9 cellular contexts compared by ENCODE assay signal in the genomic region with DNA sequence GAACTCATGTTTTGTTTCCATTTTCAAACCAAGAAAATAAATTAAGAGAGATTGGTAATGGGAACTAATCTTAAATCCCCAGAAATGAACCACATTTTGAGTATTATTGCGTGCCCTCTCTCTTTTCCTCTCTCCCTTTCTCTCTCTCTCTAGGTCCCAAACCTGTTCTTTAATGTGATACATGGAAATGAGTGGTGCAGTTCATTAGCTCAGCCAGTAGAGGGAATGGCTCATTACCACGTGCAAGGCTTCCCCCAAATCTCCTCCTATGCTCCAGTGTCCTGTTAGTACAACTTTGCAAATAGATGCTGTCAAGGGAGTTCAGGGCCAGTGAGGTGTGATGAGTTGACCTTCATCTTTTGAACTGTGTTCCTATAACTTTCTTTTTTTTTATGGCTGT.
DNase-seq lines count a peak whose midpoint lies in the region; ATAC-seq and TF ChIP-seq lines count a peak whose summit lies in the region.
"Had no signal": no experiment of that assay in that cellular context is flagged by ENCODE, and none has a peak within 500 bp of the region (broad histone marks: within the 10 kb centered on the region; RNA-seq: fewer than 3 reads in every experiment).

No MANE protein-coding gene starts in this region.

- H3K9me3 Mint-ChIP-seq in nephron progenitor cell: peaks cover 18% of the 10 kb centered on the region

- H3K27ac Mint-ChIP-seq in nephron progenitor cell: no peak overlapping the region
- H3K27ac Mint-ChIP-seq: IgD-negative memory B cell had no signal

- H3K36me3 Mint-ChIP-seq in nephron progenitor cell (ENCODE audit: low read depth): peaks cover 10% of the 10 kb centered on the region
- H3K36me3 Mint-ChIP-seq: IgD-negative memory B cell had no signal

- peaks cover 15% of the 10 kb centered on the region for H3K4me1 Mint-ChIP-seq in nephron progenitor cell

- no peak overlapping the region for H3K4me3 ChIP-seq in choroid plexus epithelial cell (ENCODE audit: low read depth, low read length)

- peak; percentile 88 for TF ChIP-seq CTCF in C4-2B (conservative IDR thresholded peaks at IDR 0.05)
- peak; percentile 21 for TF ChIP-seq CTCF in choroid plexus epithelial cell (conservative IDR thresholded peaks at IDR 0.05; ENCODE audit: low read depth, low read length)
- TF ChIP-seq CTCF in nephron progenitor cell (IDR thresholded peaks at IDR 0.05): peak; percentile 60

- peak; percentile 33 to 43 for DNase-seq in NOMO-1 (lab: John Stamatoyannopoulos, UW; ENCODE audit: unreplicated experiment in 2 of 2)
- DNase-seq in choroid plexus epithelial cell (ENCODE audit: low read depth): peak; percentile 0
- DNase-seq in nephron progenitor cell: peak; percentile 6
- DNase-seq in hypothalamus (lab: John Stamatoyannopoulos, UW): no peak
- DNase-seq in HCEC 1CT: no peak

- no peak overlapping the region for H3K27ac ChIP-seq in C4-2B

- H3K4me3 Mint-ChIP-seq in nephron progenitor cell: no peak overlapping the region
- H3K4me3 Mint-ChIP-seq: IgD-negative memory B cell had no signal

- H3K27me3 Mint-ChIP-seq in nephron progenitor cell (ENCODE audit: low read depth, poor library complexity): no peaks in the 10 kb centered on the region
- H3K27me3 Mint-ChIP-seq: IgD-negative memory B cell had no signal

- peak; percentile 91 for ATAC-seq in GM18502 (IDR thresholded peaks at IDR 0.05; ENCODE audit: poor library complexity, unreplicated experiment)
- peak; percentile 85 for ATAC-seq in HG03064 (IDR thresholded peaks at IDR 0.05; ENCODE audit: low read depth, unreplicated experiment)

Comparison
In these comparisons a context has a peak if more than half of its experiments do, and no peak if none do; other contexts are left out.
1. CTCF ChIP-seq: peak in every context shown above with its lines; median percentile 88 in C4-2B; 60 in nephron progenitor cell; 21 in choroid plexus epithelial cell.
2. DNase-seq: peak in NOMO-1 (2 of 2), choroid plexus epithelial cell (single experiment) and nephron progenitor cell (single experiment); none in hypothalamus (0 of 51) and HCEC 1CT (single experiment).